1 cellular context compared by ENCODE assay signal in the genomic region with DNA sequence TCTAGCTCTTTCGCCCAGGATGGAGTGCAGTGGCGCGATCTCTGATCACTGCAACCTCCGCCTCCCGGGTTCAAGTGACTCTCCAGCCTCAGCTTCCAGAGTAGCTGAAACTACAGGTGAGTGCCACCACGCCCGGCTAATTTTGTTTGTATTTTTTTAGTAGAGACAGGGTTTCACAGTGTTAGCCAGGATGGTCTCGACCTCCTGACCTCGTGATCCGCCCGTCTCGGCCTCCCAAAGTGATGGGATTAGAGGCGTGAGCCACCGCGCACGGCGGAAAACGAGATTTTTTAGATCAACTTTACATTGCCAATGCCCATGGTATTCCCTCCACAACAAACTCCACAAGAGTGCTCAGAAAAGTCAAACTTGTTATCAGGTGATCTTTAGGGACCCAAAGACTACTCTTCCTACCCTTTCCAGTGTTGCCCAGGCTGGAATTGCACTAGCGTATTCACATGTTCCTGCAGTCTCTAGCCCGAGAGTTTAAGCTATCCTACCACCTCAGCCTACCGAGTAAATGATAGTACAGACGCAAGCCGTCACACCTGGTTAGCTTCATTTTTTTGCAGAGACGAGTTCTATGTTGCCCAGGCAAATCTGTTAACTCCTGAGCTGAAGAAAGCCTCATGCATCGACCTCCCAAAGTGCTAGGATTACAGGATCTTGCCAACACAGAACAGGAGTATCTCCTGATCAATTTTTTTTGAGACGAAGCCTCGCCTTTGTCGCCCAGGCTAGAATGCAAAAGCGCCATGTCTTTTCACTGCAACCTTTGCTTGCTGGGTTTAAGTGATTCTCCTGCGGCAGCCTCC.
TF ChIP-seq lines count a peak whose summit lies in the region.

No MANE protein-coding gene starts in this region.

TF ChIP-seq in K562, 482 proteins besides CTCF, POLR2A, EP300 and RAD21 (continued from another document):
- TF ChIP-seq AFF4 (CRISPR knock-in tag; IDR thresholded peaks at IDR 0.05): peak; percentile 98
- no peak for TF ChIP-seq HNRNPH1 (optimal IDR thresholded peaks at IDR 0.05; ENCODE audit: low read depth, low read length)
- TF ChIP-seq TFAM (CRISPR knock-in tag; conservative IDR thresholded peaks at IDR 0.05): no peak
- TF ChIP-seq ZNF57 (CRISPR knock-in tag; IDR thresholded peaks at IDR 0.05): no peak
- no peak for TF ChIP-seq MAFK (IDR thresholded peaks at IDR 0.05; ENCODE audit: low read length)
- TF ChIP-seq CHD1 (IDR thresholded peaks at IDR 0.05; ENCODE audit: low read length): no peak
- peak; percentile 73; the same call in 1 of the 2 replicates for TF ChIP-seq RFX7 (CRISPR knock-in tag; IDR thresholded peaks at IDR 0.05)
- TF ChIP-seq, protein P1, sequence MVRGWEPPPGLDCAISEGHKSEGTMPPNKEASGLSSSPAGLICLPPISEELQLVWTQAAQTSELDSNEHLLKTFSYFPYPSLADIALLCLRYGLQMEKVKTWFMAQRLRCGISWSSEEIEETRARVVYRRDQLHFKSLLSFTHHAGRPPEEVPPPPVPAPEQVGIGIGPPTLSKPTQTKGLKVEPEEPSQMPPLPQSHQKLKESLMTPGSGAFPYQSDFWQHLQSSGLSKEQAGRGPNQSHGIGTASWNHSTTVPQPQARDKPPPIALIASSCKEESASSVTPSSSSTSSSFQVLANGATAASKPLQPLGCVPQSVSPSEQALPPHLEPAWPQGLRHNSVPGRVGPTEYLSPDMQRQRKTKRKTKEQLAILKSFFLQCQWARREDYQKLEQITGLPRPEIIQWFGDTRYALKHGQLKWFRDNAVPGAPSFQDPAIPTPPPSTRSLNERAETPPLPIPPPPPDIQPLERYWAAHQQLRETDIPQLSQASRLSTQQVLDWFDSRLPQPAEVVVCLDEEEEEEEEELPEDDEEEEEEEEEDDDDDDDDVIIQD (CRISPR knock-in tag; IDR thresholded peaks at IDR 0.05): no peak
- TF ChIP-seq KLF10 (CRISPR knock-in tag; IDR thresholded peaks at IDR 0.05): peak; percentile 7; the same call in 1 of the 2 replicates
- no peak for TF ChIP-seq POLR3G (IDR thresholded peaks at IDR 0.05; ENCODE audit: extremely low read depth, insufficient read length, insufficient replicate concordance)
- TF ChIP-seq, protein P2, sequence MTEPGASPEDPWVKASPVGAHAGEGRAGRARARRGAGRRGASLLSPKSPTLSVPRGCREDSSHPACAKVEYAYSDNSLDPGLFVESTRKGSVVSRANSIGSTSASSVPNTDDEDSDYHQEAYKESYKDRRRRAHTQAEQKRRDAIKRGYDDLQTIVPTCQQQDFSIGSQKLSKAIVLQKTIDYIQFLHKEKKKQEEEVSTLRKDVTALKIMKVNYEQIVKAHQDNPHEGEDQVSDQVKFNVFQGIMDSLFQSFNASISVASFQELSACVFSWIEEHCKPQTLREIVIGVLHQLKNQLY (CRISPR knock-in tag; conservative IDR thresholded peaks at IDR 0.05): peak in 1 of 2 experiments; percentile 27; a peak in 1 of 4 replicates
- no peak for TF ChIP-seq TOE1 (IDR thresholded peaks at IDR 0.05; ENCODE audit: borderline replicate concordance)
- TF ChIP-seq TOE1 (CRISPR knock-in tag; IDR thresholded peaks at IDR 0.05; ENCODE audit: borderline replicate concordance, low read depth): peak; percentile 98
- TF ChIP-seq, protein P3, sequence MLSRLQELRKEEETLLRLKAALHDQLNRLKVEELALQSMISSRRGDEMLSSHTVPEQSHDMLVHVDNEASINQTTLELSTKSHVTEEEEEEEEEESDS (CRISPR knock-in tag; IDR thresholded peaks at IDR 0.05): no peak
- peak; percentile 1; the same call in 1 of the 2 replicates for TF ChIP-seq MAFF (IDR thresholded peaks at IDR 0.05; ENCODE audit: low read length)
- no peak for TF ChIP-seq GATAD2A (IDR thresholded peaks at IDR 0.05)
- TF ChIP-seq SIN3A (IDR thresholded peaks at IDR 0.05; ENCODE audit: borderline replicate concordance in 2 of 2, control insufficient read depth in 1 of 2, low read depth in 2 of 2, low read length in 2 of 2): peak in 1 of 2 experiments; percentile 44; a peak in 1 of 4 replicates
- no peak for TF ChIP-seq ZNF518B (CRISPR knock-in tag; IDR thresholded peaks at IDR 0.05)
- no peak for TF ChIP-seq RB1 (IDR thresholded peaks at IDR 0.05; ENCODE audit: low read depth)
- no peak for TF ChIP-seq RBM25 (IDR thresholded peaks at IDR 0.05; ENCODE audit: low read depth, low read length, severe bottlenecking)
- TF ChIP-seq PHF21A (IDR thresholded peaks at IDR 0.05; ENCODE audit: borderline replicate concordance, low read depth): no peak
- no peak for TF ChIP-seq YBX1 (IDR thresholded peaks at IDR 0.05)
- TF ChIP-seq BRCA1 (IDR thresholded peaks at IDR 0.05): no peak
- no peak for TF ChIP-seq BRCA1 (CRISPR knock-in tag; IDR thresholded peaks at IDR 0.05)
- peak; percentile 81 for TF ChIP-seq ZFP91 (CRISPR knock-in tag; IDR thresholded peaks at IDR 0.05)
- TF ChIP-seq MED1 (CRISPR knock-in tag; IDR thresholded peaks at IDR 0.05; ENCODE audit: borderline replicate concordance): 0 out of 2 replicates have a peak, but pooled peaks have one; percentile 15
- TF ChIP-seq, protein P4, sequence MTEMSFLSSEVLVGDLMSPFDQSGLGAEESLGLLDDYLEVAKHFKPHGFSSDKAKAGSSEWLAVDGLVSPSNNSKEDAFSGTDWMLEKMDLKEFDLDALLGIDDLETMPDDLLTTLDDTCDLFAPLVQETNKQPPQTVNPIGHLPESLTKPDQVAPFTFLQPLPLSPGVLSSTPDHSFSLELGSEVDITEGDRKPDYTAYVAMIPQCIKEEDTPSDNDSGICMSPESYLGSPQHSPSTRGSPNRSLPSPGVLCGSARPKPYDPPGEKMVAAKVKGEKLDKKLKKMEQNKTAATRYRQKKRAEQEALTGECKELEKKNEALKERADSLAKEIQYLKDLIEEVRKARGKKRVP (CRISPR knock-in tag; IDR thresholded peaks at IDR 0.05): 0 out of 2 replicates have a peak, but pooled peaks have one; percentile 24
- TF ChIP-seq HMG20A (CRISPR knock-in tag; conservative IDR thresholded peaks at IDR 0.05): no peak
- no peak for TF ChIP-seq CLOCK (CRISPR knock-in tag; IDR thresholded peaks at IDR 0.05; ENCODE audit: borderline replicate concordance)
- TF ChIP-seq DDX20 (tag; IDR thresholded peaks at IDR 0.05; ENCODE audit: low read depth): no peak
- no peak for TF ChIP-seq PHF20 (IDR thresholded peaks at IDR 0.05; ENCODE audit: partially characterized antibody)
- TF ChIP-seq, protein P5, sequence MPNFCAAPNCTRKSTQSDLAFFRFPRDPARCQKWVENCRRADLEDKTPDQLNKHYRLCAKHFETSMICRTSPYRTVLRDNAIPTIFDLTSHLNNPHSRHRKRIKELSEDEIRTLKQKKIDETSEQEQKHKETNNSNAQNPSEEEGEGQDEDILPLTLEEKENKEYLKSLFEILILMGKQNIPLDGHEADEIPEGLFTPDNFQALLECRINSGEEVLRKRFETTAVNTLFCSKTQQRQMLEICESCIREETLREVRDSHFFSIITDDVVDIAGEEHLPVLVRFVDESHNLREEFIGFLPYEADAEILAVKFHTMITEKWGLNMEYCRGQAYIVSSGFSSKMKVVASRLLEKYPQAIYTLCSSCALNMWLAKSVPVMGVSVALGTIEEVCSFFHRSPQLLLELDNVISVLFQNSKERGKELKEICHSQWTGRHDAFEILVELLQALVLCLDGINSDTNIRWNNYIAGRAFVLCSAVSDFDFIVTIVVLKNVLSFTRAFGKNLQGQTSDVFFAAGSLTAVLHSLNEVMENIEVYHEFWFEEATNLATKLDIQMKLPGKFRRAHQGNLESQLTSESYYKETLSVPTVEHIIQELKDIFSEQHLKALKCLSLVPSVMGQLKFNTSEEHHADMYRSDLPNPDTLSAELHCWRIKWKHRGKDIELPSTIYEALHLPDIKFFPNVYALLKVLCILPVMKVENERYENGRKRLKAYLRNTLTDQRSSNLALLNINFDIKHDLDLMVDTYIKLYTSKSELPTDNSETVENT (CRISPR knock-in tag; IDR thresholded peaks at IDR 0.05): peak; percentile 91
TF ChIP-seq in K562: peak in this region for 116.
